In genomic region chr5:133026664-133027153, GRCh38 we compare ENCODE assay signal across 8 cellular contexts. TPM values are rescaled to one million over a fixed set of nuclear protein-coding genes. Genes with fewer than 3 reads are reported as not detected.
DNase-seq lines count a peak whose midpoint lies in the region; ATAC-seq, FAIRE-seq and TF ChIP-seq lines count a peak whose summit lies in the region.

No MANE protein-coding gene starts in this region.

- no peak for FAIRE-seq in RCC 7860 (lab: Jason Lieb, UNC)

- H3K27ac ChIP-seq in Peyer's patch: peak overlapping the region; percentile 90 to 97 (median 92)
- H3K27ac ChIP-seq in trophoblast cell (ENCODE audit: low read depth, low read length): no peak overlapping the region

- no peaks in the 10 kb centered on the region for H3K27me3 Mint-ChIP-seq in Caco-2 (ENCODE audit: insufficient read depth, unreplicated experiment)

- H3K4me2 ChIP-seq in trophoblast cell (ENCODE audit: low read length): peak overlapping the region; percentile 64

- BruUV-seq in Caco-2 (replicated peaks; lab: Mats Ljungman, UMichigan): TSS peak; percentile 70

- H3K27ac Mint-ChIP-seq in Caco-2 (ENCODE audit: unreplicated experiment): peak overlapping the region; percentile 91

- H2BK120ac ChIP-seq in trophoblast cell (ENCODE audit: insufficient read depth, low read length, poor library complexity): no peak overlapping the region

- no peak overlapping the region for H3K9ac ChIP-seq in trophoblast cell (ENCODE audit: low read length)

- H3K18ac ChIP-seq in trophoblast cell (ENCODE audit: low read length): no peak overlapping the region

- peak overlapping the region; percentile 89 for H3K4me3 Mint-ChIP-seq in Caco-2 (ENCODE audit: unreplicated experiment)

- no CpG with 5 or more reads among the region's 15 CpGs for WGBS in trophoblast cell (ENCODE audit: extremely low coverage, insufficient coverage, insufficient read length)

- H3K9me3 Mint-ChIP-seq in Caco-2 (ENCODE audit: unreplicated experiment): no peaks in the 10 kb centered on the region

- H2BK5ac ChIP-seq in trophoblast cell (ENCODE audit: low read depth, low read length, poor library complexity): no peak overlapping the region

- no peak overlapping the region for H3K23ac ChIP-seq in trophoblast cell (ENCODE audit: low read length)

- TF ChIP-seq POLR2A in Peyer's patch (IDR thresholded peaks at IDR 0.05): no peak

- ATAC-seq in GM19324 (IDR thresholded peaks at IDR 0.05; ENCODE audit: low FRiP score, unreplicated experiment): no peak

- no peaks in the 10 kb centered on the region for H3K36me3 ChIP-seq in Caco-2 (ENCODE audit: control insufficient read depth, insufficient read depth, low read length)
- peaks cover 0 to 9% (median 0%) of the 10 kb centered on the region in 3 donors for H3K36me3 ChIP-seq in Peyer's patch
- peaks cover 3% of the 10 kb centered on the region in 2 experiments for H3K36me3 ChIP-seq in trophoblast cell (ENCODE audit: control insufficient read depth in 1 of 2, insufficient read depth in 2 of 2, low read length in 2 of 2)

- no peak overlapping the region for H3K14ac ChIP-seq in trophoblast cell (ENCODE audit: low read length)

- H4K91ac ChIP-seq in trophoblast cell (ENCODE audit: low read depth, low read length): no peak overlapping the region

- no peak overlapping the region for H4K12ac ChIP-seq in trophoblast cell (ENCODE audit: low read depth, low read length)

- DNase-seq in Caco-2 (no peak), Peyer's patch (no peak), epithelial cell of proximal tubule (ENCODE audit: low read depth) (no peak), trophoblast cell (no peak), AG20443 (ENCODE audit: low spot score) (no peak), RCC 7860 (ENCODE audit: low spot score) (no peak)
- no peak for DNase-seq in activated CD4-positive, CD25-positive, alpha-beta regulatory T cell (lab: John Stamatoyannopoulos, UW)

- peak overlapping the region; percentile 47 for H3K4me3 ChIP-seq in Caco-2 (ENCODE audit: low read depth, low read length)
- peak overlapping the region; percentile 66 to 97 (median 83) for H3K4me3 ChIP-seq in Peyer's patch
- H3K4me3 ChIP-seq in epithelial cell of proximal tubule (ENCODE audit: low read depth, low read length): peak overlapping the region; percentile 77
- no peak overlapping the region for H3K4me3 ChIP-seq in trophoblast cell (ENCODE audit: low read depth, low read length)

- H3K9me3 ChIP-seq in Caco-2: no peaks in the 10 kb centered on the region
- H3K9me3 ChIP-seq in Peyer's patch: no peaks in the 10 kb centered on the region
- H3K9me3 ChIP-seq in trophoblast cell (ENCODE audit: insufficient read depth, low read depth, low read length): no peaks in the 10 kb centered on the region

- no peak overlapping the region for H4K8ac ChIP-seq in trophoblast cell (ENCODE audit: low read depth, low read length)

- POLR2A ChIA-PET in Caco-2 (lab: Charles Lee): interaction anchor here (0.9 kb wide), 1 partner anchor 25 kb away, joined by 3 read pairs; the partner anchor contains the start of gene HSPA4

- no peak overlapping the region for H3K4ac ChIP-seq in trophoblast cell (ENCODE audit: low read depth, low read length)

- peaks cover 20% of the 10 kb centered on the region for H3K36me3 Mint-ChIP-seq in Caco-2 (ENCODE audit: insufficient read depth, unreplicated experiment)

- H2BK12ac ChIP-seq in trophoblast cell (ENCODE audit: low read length): no peak overlapping the region

- intact Hi-C loops in Caco-2 (cut with micrococcal nuclease; ENCODE audit: unreplicated experiment): loop anchor here (1.0 kb wide), 2 partner anchors 25 to 63 kb away; partner anchors contain the start of gene AFF4

- H2AK5ac ChIP-seq in trophoblast cell (ENCODE audit: low read length): no peak overlapping the region

- no peak overlapping the region for H2AFZ ChIP-seq in trophoblast cell (ENCODE audit: insufficient read depth, low read length, poor library complexity)

- CTCF ChIA-PET in Caco-2 (lab: Charles Lee): interaction anchor here (1.1 kb wide), 1 partner anchor 23 kb away, joined by 3 read pairs; no protein-coding TSS in a partner anchor

- H3K79me1 ChIP-seq in trophoblast cell (ENCODE audit: low read length): peaks cover 5% of the 10 kb centered on the region

- H3K4me1 ChIP-seq in Caco-2 (peaks cover 16% of the 10 kb centered on the region), Peyer's patch (peaks cover 0 to 11% (median 0%) of the 10 kb centered on the region in 4 donors), trophoblast cell (ENCODE audit: control insufficient read depth in 1 of 2, insufficient read depth in 2 of 2, low read length in 2 of 2) (peaks cover 0 to 2% of the 10 kb centered on the region in 2 experiments)

- H3K27me3 ChIP-seq in Caco-2 (replicated peaks; ENCODE audit: control insufficient read depth, insufficient read depth, low read length) (no peaks in the 10 kb centered on the region), Peyer's patch (no peaks in the 10 kb centered on the region), trophoblast cell (ENCODE audit: insufficient read depth, low read length) (no peaks in the 10 kb centered on the region)

- TF ChIP-seq CTCF in Caco-2 (IDR thresholded peaks at IDR 0.05; ENCODE audit: insufficient read depth in 1 of 2, low read depth in 1 of 2, low read length in 1 of 2, severe bottlenecking in 1 of 2, unreplicated experiment in 1 of 2) (no peak), Peyer's patch (IDR thresholded peaks at IDR 0.05) (no peak), epithelial cell of proximal tubule (conservative IDR thresholded peaks at IDR 0.05; ENCODE audit: low read depth, low read length) (no peak)

- peaks cover 4% of the 10 kb centered on the region for H3K79me2 ChIP-seq in trophoblast cell (ENCODE audit: control insufficient read depth, insufficient read depth, low read length, poor library complexity)

- H3K4me1 Mint-ChIP-seq in Caco-2 (ENCODE audit: low read depth, unreplicated experiment): peaks cover 8% of the 10 kb centered on the region

RNA-seq across cellular contexts. Expression of gene ZCCHC10, which starts 0.4 kb away (rescaled TPM):
- total RNA-seq in Caco-2 (2022) (32.9 and 34.8 TPM in 2 replicates), Peyer's patch (10 to 100 TPM in 3 of 4 donors, 1 to 10 TPM in 1; 8.3 to 22.0 (median 21.7) TPM), epithelial cell of proximal tubule (12.7 and 88.8 TPM in 2 replicates)
- polyA plus RNA-seq in trophoblast cell (2013): 40.0 and 41.2 TPM in 2 replicates

RNA-seq across cellular contexts. Expression of gene HSPA4, which starts 25.1 kb away (rescaled TPM):
- total RNA-seq in Caco-2 (2022): 237 and 249 TPM in 2 replicates
- total RNA-seq in Peyer's patch: 10 to 100 TPM; 18.0 to 78.4 (median 41.4) TPM
- 105 and 123 TPM in 2 replicates for total RNA-seq in epithelial cell of proximal tubule
- polyA plus RNA-seq in trophoblast cell (2013): 163 and 170 TPM in 2 replicates
